9 cellular contexts compared by ENCODE assay signal in the genomic region with DNA sequence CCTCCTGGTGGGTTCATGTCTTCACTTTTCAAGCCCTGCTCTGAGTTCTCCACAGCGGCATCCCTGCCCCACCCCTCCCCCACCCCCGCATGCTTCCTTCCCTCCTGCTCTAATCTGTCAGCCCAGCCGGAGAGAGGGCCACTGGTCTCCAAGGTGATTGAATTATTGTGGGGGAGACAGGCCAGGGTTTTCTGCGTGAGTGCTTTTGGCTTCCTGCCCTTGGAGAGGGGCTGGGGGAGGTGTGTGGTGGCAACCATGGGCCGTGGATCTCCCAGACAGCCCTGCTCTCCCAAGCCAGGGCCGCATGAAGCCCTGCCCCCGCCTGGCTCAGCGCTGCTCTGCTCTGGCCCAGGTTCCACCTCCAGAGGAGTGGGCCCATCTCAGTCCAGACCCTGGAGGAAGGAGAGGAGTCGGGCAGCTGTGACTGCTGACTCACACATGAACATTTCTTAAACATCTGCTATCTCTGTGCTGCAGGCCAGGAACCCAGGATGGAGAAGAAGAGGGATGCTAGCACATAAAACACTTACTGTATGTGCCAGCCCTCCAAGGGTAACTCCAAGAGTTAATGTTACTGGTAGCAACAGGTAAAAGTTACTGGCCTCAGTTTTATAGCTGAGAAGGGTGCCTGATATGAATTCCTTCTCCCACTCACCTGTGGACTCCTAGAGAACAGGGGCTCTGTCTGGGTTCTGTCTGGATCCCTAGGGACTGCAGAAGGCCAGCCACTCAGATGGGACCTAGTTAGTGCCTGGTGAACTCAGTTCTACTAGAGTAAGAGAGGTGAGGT.
DNase-seq lines count a peak whose midpoint lies in the region; ATAC-seq and TF ChIP-seq lines count a peak whose summit lies in the region.
"Had no signal": no experiment of that assay in that cellular context is flagged by ENCODE, and none has a peak within 500 bp of the region (broad histone marks: within the 10 kb centered on the region; RNA-seq: fewer than 3 reads in every experiment).

No MANE protein-coding gene starts in this region.

- H3K4me1 ChIP-seq in CD8-positive, alpha-beta memory T cell (ENCODE audit: insufficient read depth, low read length) = no peaks in the 10 kb centered on the region
- H3K4me1 ChIP-seq in muscle layer of colon (ENCODE audit: insufficient read depth, low read length) = peaks cover 85% of the 10 kb centered on the region

- no peaks in the 10 kb centered on the region for H3K27me3 Mint-ChIP-seq in CD8-positive, alpha-beta memory T cell
- H3K27me3 Mint-ChIP-seq in activated CD4-positive, alpha-beta T cell treated with anti-CD3 and anti-CD28 coated beads, Interleukin-2, amount 10 ng/mL, durations not matched to agents 24 days and 14 days = no peaks in the 10 kb centered on the region

- H3K27ac ChIP-seq in CD8-positive, alpha-beta memory T cell (ENCODE audit: low read depth, low read length) = peak overlapping the region; percentile 59
- H3K27ac ChIP-seq in muscle layer of colon (ENCODE audit: low read depth, low read length) = peak overlapping the region; percentile 8

- CTCF ChIA-PET in CD8-positive, alpha-beta memory T cell (lab: Charles Lee) = interaction anchor here (1.5 kb wide), 1 partner anchor 16 kb away, joined by 3 read pairs; no protein-coding TSS in a partner anchor

- POLR2A ChIA-PET in CD8-positive, alpha-beta memory T cell (lab: Charles Lee) = no interaction called here

- H3K27ac Mint-ChIP-seq in CD8-positive, alpha-beta memory T cell = peak overlapping the region in 2 of 8 donors; percentile 15 to 55
- H3K27ac Mint-ChIP-seq in activated CD4-positive, alpha-beta T cell treated with anti-CD3 and anti-CD28 coated beads, Interleukin-2, amount 10 ng/mL, durations not matched to agents 24 days and 14 days = no peak overlapping the region

- H3K9ac ChIP-seq in muscle layer of colon (ENCODE audit: low read length) = no peak overlapping the region

- no peaks in the 10 kb centered on the region for H3K4me1 Mint-ChIP-seq in CD8-positive, alpha-beta memory T cell
- H3K4me1 Mint-ChIP-seq in activated CD4-positive, alpha-beta T cell treated with anti-CD3 and anti-CD28 coated beads, Interleukin-2, amount 10 ng/mL, durations not matched to agents 24 days and 14 days = no peaks in the 10 kb centered on the region

- H3K4me3 Mint-ChIP-seq in CD8-positive, alpha-beta memory T cell = no peak overlapping the region
- H3K4me3 Mint-ChIP-seq in activated CD4-positive, alpha-beta T cell treated with anti-CD3 and anti-CD28 coated beads, Interleukin-2, amount 10 ng/mL, durations not matched to agents 24 days and 14 days = no peak overlapping the region

- no peaks in the 10 kb centered on the region for H3K9me3 Mint-ChIP-seq in CD8-positive, alpha-beta memory T cell
- H3K9me3 Mint-ChIP-seq in activated CD4-positive, alpha-beta T cell treated with anti-CD3 and anti-CD28 coated beads, Interleukin-2, amount 10 ng/mL, durations not matched to agents 24 days and 14 days = no peaks in the 10 kb centered on the region

- no peak for DNase-seq in CD8-positive, alpha-beta memory T cell
- DNase-seq in NB4 (ENCODE audit: low read depth) (peak; percentile 75), dermis blood vessel endothelial cell (peak; percentile 88)
- DNase-seq in activated CD4-positive, alpha-beta T cell treated with anti-CD3 and anti-CD28 coated beads, Interleukin-2, amount 10 ng/mL, durations not matched to agents 24 days and 14 days = no peak

- H3K27me3 ChIP-seq in CD8-positive, alpha-beta memory T cell (ENCODE audit: insufficient read depth, low read length, poor library complexity, severe bottlenecking) = no peaks in the 10 kb centered on the region
- no peaks in the 10 kb centered on the region for H3K27me3 ChIP-seq in muscle layer of colon (ENCODE audit: control insufficient read depth in 1 of 2, insufficient read depth in 2 of 2, low read length in 2 of 2)

- no peak overlapping the region for H3K4me3 ChIP-seq in CD8-positive, alpha-beta memory T cell (ENCODE audit: low read length)
- H3K4me3 ChIP-seq in NB4 (ENCODE audit: low read depth, low read length) (no peak overlapping the region), muscle layer of colon (ENCODE audit: low read depth in 1 of 2, low read length in 2 of 2) (no peak overlapping the region)
- H3K4me3 ChIP-seq: HAP-1 had no signal

- H3K36me3 Mint-ChIP-seq in CD8-positive, alpha-beta memory T cell = peaks cover 0 to 4% (median 0%) of the 10 kb centered on the region in 3 donors
- no peaks in the 10 kb centered on the region for H3K36me3 Mint-ChIP-seq in activated CD4-positive, alpha-beta T cell treated with anti-CD3 and anti-CD28 coated beads, Interleukin-2, amount 10 ng/mL, durations not matched to agents 24 days and 14 days (ENCODE audit: low read depth)

- TF ChIP-seq POLR2A in NB4 (IDR thresholded peaks at IDR 0.05; ENCODE audit: extremely low read depth, insufficient read length) = no peak

- H3K9me3 ChIP-seq in CD8-positive, alpha-beta memory T cell (ENCODE audit: low read length) = no peaks in the 10 kb centered on the region
- no peaks in the 10 kb centered on the region for H3K9me3 ChIP-seq in muscle layer of colon (ENCODE audit: low read length)
- H3K9me3 ChIP-seq: HAP-1 had no signal

- intact Hi-C loops in activated CD4-positive, alpha-beta T cell treated with anti-CD3 and anti-CD28 coated beads, Interleukin-2, amount 10 ng/mL, durations not matched to agents 24 days and 14 days (cut with micrococcal nuclease) = no loop called here

- no peak for TF ChIP-seq CTCF in NB4 (IDR thresholded peaks at IDR 0.05; ENCODE audit: low read depth, low read length)

- no peaks in the 10 kb centered on the region for H3K36me3 ChIP-seq in CD8-positive, alpha-beta memory T cell (ENCODE audit: insufficient read depth, low read length)
- peaks cover 10% of the 10 kb centered on the region for H3K36me3 ChIP-seq in muscle layer of colon (ENCODE audit: insufficient read depth, low read length)
- H3K36me3 ChIP-seq: HAP-1 had no signal

- no peak for ATAC-seq in GM18909 (IDR thresholded peaks at IDR 0.05; ENCODE audit: poor library complexity, unreplicated experiment)
- ATAC-seq in GM21381 (IDR thresholded peaks at IDR 0.05; ENCODE audit: unreplicated experiment) = no peak
- no peak for ATAC-seq in HG03108 (IDR thresholded peaks at IDR 0.05; ENCODE audit: unreplicated experiment)

Comparison
In these comparisons a context has a peak if more than half of its experiments do, and no peak if none do; other contexts are left out.
1. DNase-seq: peak in NB4 (single experiment) and dermis blood vessel endothelial cell (single experiment); none in CD8-positive, alpha-beta memory T cell (0 of 5) and activated CD4-positive, alpha-beta T cell treated with anti-CD3 and anti-CD28 coated beads, Interleukin-2, amount 10 ng/mL, durations not matched to agents 24 days and 14 days (single experiment).